22 cellular contexts compared by ENCODE assay signal in the genomic region with DNA sequence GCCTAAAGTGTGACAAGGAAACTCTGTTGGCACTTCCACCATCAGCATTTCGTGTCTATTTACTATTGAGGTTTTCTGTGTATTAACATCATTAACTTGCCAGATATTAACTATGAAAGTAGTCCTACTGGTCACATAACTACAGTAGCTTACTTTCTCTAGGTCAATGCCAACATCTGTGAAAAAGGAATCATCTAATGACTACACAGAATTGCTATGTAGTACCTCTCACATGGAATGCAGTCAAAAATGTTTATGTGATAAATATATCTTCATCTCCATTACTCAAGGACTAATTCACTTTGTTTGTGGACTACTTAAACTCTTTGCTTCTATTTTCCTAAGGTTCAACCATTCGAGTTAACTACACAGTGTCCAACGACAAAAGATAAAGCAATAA. TPM values are rescaled to one million over a fixed set of nuclear protein-coding genes. Genes with fewer than 3 reads are reported as not detected.
DNase-seq lines count a peak whose midpoint lies in the region; ATAC-seq and TF ChIP-seq lines count a peak whose summit lies in the region.
"Had no signal": no experiment of that assay in that cellular context is flagged by ENCODE, and none has a peak within 500 bp of the region (broad histone marks: within the 10 kb centered on the region; RNA-seq: fewer than 3 reads in every experiment).

No MANE protein-coding gene starts in this region.

- 95% methylated on average over 3 of the region's 3 CpGs for WGBS in thymus

- H3K9me3 ChIP-seq in OCI-LY1 (ENCODE audit: low read length) (no peaks in the 10 kb centered on the region), thymus (ENCODE audit: control insufficient read depth) (no peaks in the 10 kb centered on the region)
- H3K9me3 ChIP-seq: adrenal gland, lower lobe of right lung had no signal

- TF ChIP-seq CTCF in OCI-LY1 (IDR thresholded peaks at IDR 0.05; ENCODE audit: low read length) (no peak), dorsolateral prefrontal cortex (IDR thresholded peaks at IDR 0.05 in 54 of 56, conservative IDR thresholded peaks at IDR 0.05 in 2 of 56; ENCODE audit: low read depth in 1 of 56, partially characterized antibody in 56 of 56) (no peak)

- no peak for ATAC-seq in activated naive CD8-positive, alpha-beta T cell treated with anti-CD3 and anti-CD28 coated beads, Interleukin-2, amount 50 U/mL, for 24 hours
- no peak for ATAC-seq in activated T-cell treated with anti-CD3 and anti-CD28 coated beads, Interleukin-2, amount 50 U/mL, for 72 hours (replicated peaks in 1 of 2)
- ATAC-seq: activated CD8-positive, alpha-beta memory T cell treated with anti-CD3 and anti-CD28 coated beads, Interleukin-2, amount 10 ng/mL, durations not matched to agents 7 days and 5 days had no signal

- H3F3A ChIP-seq in OCI-LY1 (ENCODE audit: insufficient read depth, low read length): no peaks in the 10 kb centered on the region

- H3K27me3 ChIP-seq in OCI-LY1 (ENCODE audit: insufficient read depth, low read length) (no peaks in the 10 kb centered on the region), dorsolateral prefrontal cortex (no peaks in the 10 kb centered on the region), thymus (ENCODE audit: control insufficient read depth, insufficient read depth) (no peaks in the 10 kb centered on the region)
- H3K27me3 ChIP-seq: adrenal gland, cardiac muscle cell had no signal

- H3K36me3 ChIP-seq in OCI-LY1 (ENCODE audit: insufficient read depth, low read length) (peaks cover 30% of the 10 kb centered on the region; the same call in 1 of the 2 replicates), thymus (ENCODE audit: control insufficient read depth, insufficient read depth) (peaks cover 8% of the 10 kb centered on the region)
- H3K36me3 ChIP-seq: adrenal gland, lower lobe of right lung had no signal

- peaks cover 34% of the 10 kb centered on the region for H3K4me1 ChIP-seq in OCI-LY1 (ENCODE audit: insufficient read depth, low read length, severe bottlenecking)
- peaks cover 23% of the 10 kb centered on the region for H3K4me1 ChIP-seq in thymus (ENCODE audit: control insufficient read depth, insufficient read depth, low read length)

- H4K20me1 ChIP-seq in OCI-LY1 (ENCODE audit: insufficient read depth, low read length): no peaks in the 10 kb centered on the region

- H3K9ac ChIP-seq in OCI-LY1 (ENCODE audit: low read length): no peak overlapping the region

- H3K4me1 Mint-ChIP-seq in activated naive CD8-positive, alpha-beta T cell (ENCODE audit: low read depth): peaks cover 30% of the 10 kb centered on the region
- H3K4me1 Mint-ChIP-seq in activated naive CD8-positive, alpha-beta T cell treated with anti-CD3 and anti-CD28 coated beads, Interleukin-2, amount 50 U/mL, for 24 hours: peaks cover 23% of the 10 kb centered on the region
- H3K4me1 Mint-ChIP-seq in activated T-cell treated with anti-CD3 and anti-CD28 coated beads, Interleukin-2, amount 50 U/mL, for 72 hours (ENCODE audit: low read depth): peaks cover 36% of the 10 kb centered on the region

- peak overlapping the region; percentile 97 for H3K4me2 ChIP-seq in OCI-LY1 (ENCODE audit: low read length)

- peak overlapping the region; percentile 97 for H3K4me3 Mint-ChIP-seq in activated naive CD8-positive, alpha-beta T cell
- no peak overlapping the region for H3K4me3 Mint-ChIP-seq in activated naive CD8-positive, alpha-beta T cell treated with anti-CD3 and anti-CD28 coated beads, Interleukin-2, amount 50 U/mL, for 24 hours
- peak overlapping the region in 1 of 2 donors; percentile 98 for H3K4me3 Mint-ChIP-seq in activated T-cell treated with anti-CD3 and anti-CD28 coated beads, Interleukin-2, amount 50 U/mL, for 72 hours

- no peak overlapping the region for H3K27ac Mint-ChIP-seq in activated naive CD8-positive, alpha-beta T cell
- H3K27ac Mint-ChIP-seq in activated naive CD8-positive, alpha-beta T cell treated with anti-CD3 and anti-CD28 coated beads, Interleukin-2, amount 50 U/mL, for 24 hours: no peak overlapping the region
- H3K27ac Mint-ChIP-seq in activated T-cell treated with anti-CD3 and anti-CD28 coated beads, Interleukin-2, amount 50 U/mL, for 72 hours: no peak overlapping the region
- H3K27ac Mint-ChIP-seq: activated CD8-positive, alpha-beta memory T cell treated with anti-CD3 and anti-CD28 coated beads, Interleukin-2, amount 10 ng/mL, durations not matched to agents 7 days and 5 days had no signal

- no peaks in the 10 kb centered on the region for H3K27me3 Mint-ChIP-seq in activated naive CD8-positive, alpha-beta T cell
- H3K27me3 Mint-ChIP-seq in activated naive CD8-positive, alpha-beta T cell treated with anti-CD3 and anti-CD28 coated beads, Interleukin-2, amount 50 U/mL, for 24 hours: no peaks in the 10 kb centered on the region
- no peaks in the 10 kb centered on the region for H3K27me3 Mint-ChIP-seq in activated T-cell treated with anti-CD3 and anti-CD28 coated beads, Interleukin-2, amount 50 U/mL, for 72 hours (ENCODE audit: low read depth)
- H3K27me3 Mint-ChIP-seq: activated CD8-positive, alpha-beta memory T cell treated with anti-CD3 and anti-CD28 coated beads, Interleukin-2, amount 10 ng/mL, durations not matched to agents 7 days and 5 days had no signal

- peaks cover 3% of the 10 kb centered on the region for H3K79me2 ChIP-seq in OCI-LY1 (ENCODE audit: insufficient read depth, low read length)

- no peak for DNase-seq in activated naive CD8-positive, alpha-beta T cell treated with anti-CD3 and anti-CD28 coated beads, Interleukin-2, amount 50 U/mL, for 24 hours
- no peak for DNase-seq in dorsolateral prefrontal cortex
- no peak for DNase-seq in activated T-cell treated with anti-CD3 and anti-CD28 coated beads, Interleukin-2, amount 50 U/mL, for 72 hours
- DNase-seq in NCI-H526 treated with DMSO at 0.1 percent for 48 hours (lab: John Stamatoyannopoulos, UW): no peak
- DNase-seq in activated T-cell treated with anti-CD3 and anti-CD28 coated beads for 4 hours: no peak
- DNase-seq: activated CD4-positive, alpha-beta T cell treated with anti-CD3 and anti-CD28 coated beads for 48 hours; activated CD8-positive, alpha-beta memory T cell treated with anti-CD3 and anti-CD28 coated beads, Interleukin-2, amount 10 ng/mL, durations not matched to agents 7 days and 5 days; activated effector memory CD4-positive, alpha-beta T cell treated with anti-CD3 and anti-CD28 coated beads, Interleukin-2, amount 50 U/mL, for 16 hours; adrenal gland; DMS153; hypothalamus; NCI-H1105 treated with DMSO at 0.1 percent for 48 hours; NCI-H2107; NCI-H510A; stimulated activated CD8-positive, alpha-beta memory T cell treated with anti-CD3 and anti-CD28 coated beads, Interleukin-4, amount 100 ng/mL, for 48 hours; substantia nigra had no signal

- no peaks in the 10 kb centered on the region for H3K36me3 Mint-ChIP-seq in activated naive CD8-positive, alpha-beta T cell
- H3K36me3 Mint-ChIP-seq in activated naive CD8-positive, alpha-beta T cell treated with anti-CD3 and anti-CD28 coated beads, Interleukin-2, amount 50 U/mL, for 24 hours (ENCODE audit: low read depth): no peaks in the 10 kb centered on the region
- peaks cover 4 to 11% of the 10 kb centered on the region in 2 donors for H3K36me3 Mint-ChIP-seq in activated T-cell treated with anti-CD3 and anti-CD28 coated beads, Interleukin-2, amount 50 U/mL, for 72 hours (ENCODE audit: insufficient read depth in 2 of 2)

- no peak overlapping the region for H2AFZ ChIP-seq in OCI-LY1 (ENCODE audit: low read length)

- H3K9me2 ChIP-seq in OCI-LY1 (ENCODE audit: low read depth, low read length): no peaks in the 10 kb centered on the region

- H3K9me3 Mint-ChIP-seq in activated naive CD8-positive, alpha-beta T cell (ENCODE audit: low read depth): no peaks in the 10 kb centered on the region
- H3K9me3 Mint-ChIP-seq in activated naive CD8-positive, alpha-beta T cell treated with anti-CD3 and anti-CD28 coated beads, Interleukin-2, amount 50 U/mL, for 24 hours: no peaks in the 10 kb centered on the region
- H3K9me3 Mint-ChIP-seq in activated T-cell treated with anti-CD3 and anti-CD28 coated beads, Interleukin-2, amount 50 U/mL, for 72 hours: no peaks in the 10 kb centered on the region

- intact Hi-C loops in dorsolateral prefrontal cortex (cut with DNase I): loop anchor here (5.0 kb wide), 3 partner anchors 46 to 369 kb away; a partner anchor contains a TSS

- H3K4me3 ChIP-seq in OCI-LY1 (ENCODE audit: low read depth, low read length, poor library complexity, severe bottlenecking): peak overlapping the region; percentile 89
- H3K4me3 ChIP-seq in dorsolateral prefrontal cortex: peak overlapping the region in 44 of 59 donors; percentile 0 to 80 (median 71)
- peak overlapping the region; percentile 95 for H3K4me3 ChIP-seq in thymus (ENCODE audit: low read length)
- H3K4me3 ChIP-seq: cardiac muscle cell had no signal

- H3K27ac ChIP-seq in OCI-LY1 (ENCODE audit: low read depth, low read length, poor library complexity, severe bottlenecking): peak overlapping the region; percentile 78
- H3K27ac ChIP-seq in dorsolateral prefrontal cortex: peak overlapping the region in 3 of 59 donors; percentile 19 to 73 (median 41)
- H3K27ac ChIP-seq in thymus (ENCODE audit: low read depth): no peak overlapping the region
- H3K27ac ChIP-seq: adrenal gland, C4-2B, cardiac muscle cell, lower lobe of right lung had no signal

RNA-seq across cellular contexts. Expression of a gene that starts 2.1 kb away (rescaled TPM):
- total RNA-seq in dorsolateral prefrontal cortex: 10 to 100 TPM; 19.8 to 73.6 (median 49.9) TPM
- 9.4 TPM for polyA plus RNA-seq in thymus
- total RNA-seq in activated T-cell treated with anti-CD3 and anti-CD28 coated beads, Interleukin-2, amount 50 U/mL, for 72 hours: 10 to 100 TPM; 14.5 to 16.9 TPM

RNA-seq across cellular contexts. Expression of a gene that starts 48.4 kb away (rescaled TPM):
- 10 to 100 TPM; 30.0 to 59.2 (median 44.9) TPM for total RNA-seq in dorsolateral prefrontal cortex
- 37.6 TPM for polyA plus RNA-seq in thymus
- total RNA-seq in activated T-cell treated with anti-CD3 and anti-CD28 coated beads, Interleukin-2, amount 50 U/mL, for 72 hours: 10 to 100 TPM; 38.0 to 41.4 TPM

RNA-seq across cellular contexts. Expression of a gene that starts 59.1 kb away (rescaled TPM):
- 10 to 100 TPM; 15.3 to 31.2 (median 21.3) TPM for total RNA-seq in dorsolateral prefrontal cortex
- 19.5 TPM for polyA plus RNA-seq in thymus
- total RNA-seq in activated T-cell treated with anti-CD3 and anti-CD28 coated beads, Interleukin-2, amount 50 U/mL, for 72 hours: 10 to 100 TPM; 28.1 to 32.7 TPM
